In genomic region chr2:201955702-201956141, GRCh38 we compare ENCODE assay signal across 12 cellular contexts.
DNase-seq lines count a peak whose midpoint lies in the region; ATAC-seq and TF ChIP-seq lines count a peak whose summit lies in the region.
"Had no signal": no experiment of that assay in that cellular context is flagged by ENCODE, and none has a peak within 500 bp of the region (broad histone marks: within the 10 kb centered on the region; RNA-seq: fewer than 3 reads in every experiment).

No MANE protein-coding gene starts in this region.

- no peak overlapping the region for H3K23ac ChIP-seq in IMR-90 (ENCODE audit: low read depth, low read length)

- intact Hi-C loops in IMR-90 (cut with micrococcal nuclease), result no loop called here

- H4K8ac ChIP-seq in IMR-90 (ENCODE audit: low read depth in 2 of 2, low read length in 2 of 2), result no peak overlapping the region

- CTCF ChIA-PET in IMR-90 (lab: Yijun Ruan, JAX), result no interaction called here

- peak overlapping the region; percentile 34 for H2AFZ ChIP-seq in IMR-90 (replicated peaks; ENCODE audit: low read length, poor library complexity)

- no peak for TF ChIP-seq RAD21 in IMR-90 (IDR thresholded peaks at IDR 0.05; ENCODE audit: low read length)

- H3K56ac ChIP-seq in IMR-90 (ENCODE audit: extremely low read depth, insufficient read depth, low read length), result no peak overlapping the region

- H3K9me3 ChIP-seq in IMR-90 (ENCODE audit: control insufficient read depth, insufficient read depth, low read length) (no peaks in the 10 kb centered on the region), skeletal muscle tissue (ENCODE audit: control insufficient read depth in 3 of 3, low read length in 3 of 3) (no peaks in the 10 kb centered on the region)
- H3K9me3 ChIP-seq: right lobe of liver, SJCRH30 had no signal

- DNase-seq in IMR-90 (peak; percentile 52), astrocyte of the cerebellum (ENCODE audit: low read depth) (peak; percentile 49), inferior parietal cortex (ENCODE audit: extremely low spot score) (peak; percentile 22), NCI-H510A (lab: John Stamatoyannopoulos, UW) (no peak)
- DNase-seq in effector CD4-positive, alpha-beta T cell, result no peak
- DNase-seq: CD8-positive, alpha-beta memory T cell; NCI-H146; right lobe of liver; SJCRH30 had no signal

- no peak overlapping the region for H2BK15ac ChIP-seq in IMR-90 (ENCODE audit: low read depth, low read length)

- H4K20me1 ChIP-seq in IMR-90 (ENCODE audit: insufficient read depth, low read length), result no peaks in the 10 kb centered on the region

- H2BK20ac ChIP-seq in IMR-90 (ENCODE audit: low read depth, low read length), result no peak overlapping the region

- H3K9ac ChIP-seq in IMR-90 (ENCODE audit: low read depth, low read length) (no peak overlapping the region), skeletal muscle tissue (ENCODE audit: low read depth in 1 of 3, low read length in 3 of 3) (peak overlapping the region in 1 of 3 donors; percentile 33)

- POLR2A ChIA-PET in IMR-90 (lab: Charles Lee; ENCODE audit: unreplicated experiment), result interaction anchor here (0.5 kb wide), 1 partner anchor 390 kb away, joined by 3 read pairs; no protein-coding TSS in a partner anchor

- H3K27me3 ChIP-seq in IMR-90 (ENCODE audit: control insufficient read depth, insufficient read depth, low read length), result peaks cover 2% of the 10 kb centered on the region; the same call in 1 of the 2 replicates
- H3K27me3 ChIP-seq in skeletal muscle tissue (ENCODE audit: control insufficient read depth in 3 of 3, insufficient read depth in 3 of 3, low read length in 3 of 3), result no peaks in the 10 kb centered on the region
- H3K27me3 ChIP-seq: right lobe of liver, SJCRH30 had no signal

- H3K4me2 ChIP-seq in IMR-90 (ENCODE audit: low read depth, low read length), result no peak overlapping the region

- in situ Hi-C loops in IMR-90 (cut with MboI; ENCODE audit: low sequenced_read_pairs), result no loop called here
- in situ Hi-C loops in astrocyte of the cerebellum (cut with HindIII; ENCODE audit: low sequenced_read_pairs), result no loop called here

- no peak overlapping the region for H3K18ac ChIP-seq in IMR-90 (ENCODE audit: low read depth, low read length)

- TF ChIP-seq POLR2A in IMR-90 (IDR thresholded peaks at IDR 0.05; ENCODE audit: low read depth, low read length), result no peak

- BruUV-seq in IMR-90 (replicated peaks; lab: Mats Ljungman, UMichigan), result no TSS peak

- H3K4ac ChIP-seq in IMR-90 (ENCODE audit: low read depth, low read length), result no peak overlapping the region

- dilution Hi-C loops in IMR-90 (cut with HindIII; ENCODE audit: low sequenced_read_pairs, unreplicated experiment), result no loop called here

- H3K4me1 ChIP-seq in IMR-90 (ENCODE audit: control insufficient read depth, insufficient read depth, low read length), result peaks cover 4% of the 10 kb centered on the region
- H3K4me1 ChIP-seq in skeletal muscle tissue (ENCODE audit: control insufficient read depth in 3 of 3, insufficient read depth in 3 of 3, low read length in 3 of 3), result peaks cover 31 to 37% (median 33%) of the 10 kb centered on the region in 3 donors
- H3K4me1 ChIP-seq: right lobe of liver, SJCRH30 had no signal

- no CpG with 5 or more reads among the region's 4 CpGs for WGBS in IMR-90 (ENCODE audit: extremely low coverage in 2 of 2, insufficient read length in 1 of 2), 2 experiments

- H4K91ac ChIP-seq in IMR-90 (ENCODE audit: insufficient read depth, low read depth, low read length), result no peak overlapping the region

- H3K4me3 ChIP-seq in IMR-90 (ENCODE audit: insufficient read depth, low read depth, low read length) (no peak overlapping the region), astrocyte of the cerebellum (ENCODE audit: low read depth, low read length) (no peak overlapping the region), skeletal muscle tissue (ENCODE audit: low read length in 3 of 3) (no peak overlapping the region)
- H3K4me3 ChIP-seq: right lobe of liver, SJCRH30 had no signal

- H4K5ac ChIP-seq in IMR-90 (ENCODE audit: low read depth, low read length), result no peak overlapping the region

- H3K9me1 ChIP-seq in IMR-90 (ENCODE audit: insufficient read depth, low read length), result no peaks in the 10 kb centered on the region

- ATAC-seq in IMR-90 (ENCODE audit: low read depth) (peak; percentile 67), GM21717 (IDR thresholded peaks at IDR 0.05; ENCODE audit: unreplicated experiment) (no peak)
- ATAC-seq: right lobe of liver had no signal

- H3K36me3 ChIP-seq in IMR-90 (ENCODE audit: control insufficient read depth, insufficient read depth, low read length) (no peaks in the 10 kb centered on the region), skeletal muscle tissue (ENCODE audit: control insufficient read depth in 3 of 3, insufficient read depth in 3 of 3, low read length in 3 of 3) (no peaks in the 10 kb centered on the region)
- H3K36me3 ChIP-seq: right lobe of liver, SJCRH30 had no signal

- no peak overlapping the region for H2AK5ac ChIP-seq in IMR-90 (ENCODE audit: low read depth, low read length)

- TF ChIP-seq CTCF in IMR-90 (conservative IDR thresholded peaks at IDR 0.05; ENCODE audit: low read depth, low read length) (no peak), astrocyte of the cerebellum (IDR thresholded peaks at IDR 0.05; ENCODE audit: low read depth, low read length, missing control alignments) (no peak)

- H3K14ac ChIP-seq in IMR-90 (replicated peaks; ENCODE audit: low read depth, low read length), result no peak overlapping the region; the same call in 1 of the 2 replicates

- H3K79me1 ChIP-seq in IMR-90 (ENCODE audit: low read depth in 1 of 2, low read length in 2 of 2), result no peaks in the 10 kb centered on the region

- no peak overlapping the region for H3K27ac ChIP-seq in IMR-90 (ENCODE audit: insufficient read depth, low read length)
- H3K27ac ChIP-seq in skeletal muscle tissue (ENCODE audit: low read depth, low read length), result peak overlapping the region; percentile 20
- H3K27ac ChIP-seq: right lobe of liver, SJCRH30, VCaP had no signal

- no peak overlapping the region for H2AK9ac ChIP-seq in IMR-90 (replicated peaks; ENCODE audit: low read depth, low read length, poor library complexity)

- H2BK5ac ChIP-seq in IMR-90 (ENCODE audit: low read depth, low read length, poor library complexity, severe bottlenecking), result no peak overlapping the region

- no peak overlapping the region for H2BK120ac ChIP-seq in IMR-90 (ENCODE audit: low read depth, low read length)

TF ChIP-seq in IMR-90, 13 proteins besides CTCF, POLR2A, EP300 and RAD21:
- TF ChIP-seq NFE2L2 (IDR thresholded peaks at IDR 0.05; ENCODE audit: low read depth, low read length) (no peak), CEBPB (IDR thresholded peaks at IDR 0.05; ENCODE audit: low read depth, low read length) (peak; percentile 59; the same call in 1 of the 2 replicates), USF2 (IDR thresholded peaks at IDR 0.05; ENCODE audit: low read depth, low read length) (no peak)

Comparison
In these comparisons a context has a peak if more than half of its experiments do, and no peak if none do; other contexts are left out.
1. DNase-seq: peak in IMR-90 (single experiment), astrocyte of the cerebellum (single experiment) and inferior parietal cortex (single experiment); none in NCI-H510A (single experiment) and effector CD4-positive, alpha-beta T cell (single experiment).